In genomic region chr7:154947604-154948003, GRCh38 we compare ENCODE assay signal across 1 cellular context.
TF ChIP-seq lines count a peak whose summit lies in the region.

No MANE protein-coding gene starts in this region.

TF ChIP-seq in HepG2, 621 proteins besides CTCF, POLR2A, EP300 and RAD21 (continued from another document):
- TF ChIP-seq, protein P1, sequence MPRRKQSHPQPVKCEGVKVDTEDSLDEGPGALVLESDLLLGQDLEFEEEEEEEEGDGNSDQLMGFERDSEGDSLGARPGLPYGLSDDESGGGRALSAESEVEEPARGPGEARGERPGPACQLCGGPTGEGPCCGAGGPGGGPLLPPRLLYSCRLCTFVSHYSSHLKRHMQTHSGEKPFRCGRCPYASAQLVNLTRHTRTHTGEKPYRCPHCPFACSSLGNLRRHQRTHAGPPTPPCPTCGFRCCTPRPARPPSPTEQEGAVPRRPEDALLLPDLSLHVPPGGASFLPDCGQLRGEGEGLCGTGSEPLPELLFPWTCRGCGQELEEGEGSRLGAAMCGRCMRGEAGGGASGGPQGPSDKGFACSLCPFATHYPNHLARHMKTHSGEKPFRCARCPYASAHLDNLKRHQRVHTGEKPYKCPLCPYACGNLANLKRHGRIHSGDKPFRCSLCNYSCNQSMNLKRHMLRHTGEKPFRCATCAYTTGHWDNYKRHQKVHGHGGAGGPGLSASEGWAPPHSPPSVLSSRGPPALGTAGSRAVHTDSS (CRISPR knock-in tag; conservative IDR thresholded peaks at IDR 0.05), result no peak
- TF ChIP-seq HOXA3 (CRISPR knock-in tag; IDR thresholded peaks at IDR 0.05) (no peak), TBX3 (IDR thresholded peaks at IDR 0.05; ENCODE audit: borderline replicate concordance) (no peak)
